8 cellular contexts compared by ENCODE assay signal in genomic region chr5:67493676-67494075, GRCh38.
DNase-seq lines count a peak whose midpoint lies in the region; ATAC-seq and TF ChIP-seq lines count a peak whose summit lies in the region.

No MANE protein-coding gene starts in this region.

- peaks cover 8% of the 10 kb centered on the region for H3K9me3 Mint-ChIP-seq in type B pancreatic cell

- H3K4me3 Mint-ChIP-seq in type B pancreatic cell, result no peak overlapping the region

- no peak for ATAC-seq in GM21367 (IDR thresholded peaks at IDR 0.05; ENCODE audit: unreplicated experiment)

- peak; percentile 23 for TF ChIP-seq CTCF in type B pancreatic cell (conservative IDR thresholded peaks at IDR 0.05)

- H3K4me1 Mint-ChIP-seq in type B pancreatic cell (ENCODE audit: unreplicated experiment), result peaks cover 21% of the 10 kb centered on the region

- no peak overlapping the region for H3K27ac Mint-ChIP-seq in type B pancreatic cell

- no peaks in the 10 kb centered on the region for H3K36me3 Mint-ChIP-seq in type B pancreatic cell

- no peaks in the 10 kb centered on the region for H3K27me3 Mint-ChIP-seq in type B pancreatic cell

- DNase-seq in DMS153 (lab: John Stamatoyannopoulos, UW) (peak; percentile 53), NCI-H1436 (lab: John Stamatoyannopoulos, UW) (peak; percentile 22), astrocyte of the hippocampus (ENCODE audit: low read depth, low spot score) (peak; percentile 11), iPS-NIHi7 (ENCODE audit: extremely low spot score) (peak; percentile 76), type B pancreatic cell (ENCODE audit: extremely low spot score, unreplicated experiment) (no peak), OCI-M2 (lab: John Stamatoyannopoulos, UW; ENCODE audit: unreplicated experiment) (no peak)
- no peak for DNase-seq in activated CD8-positive, alpha-beta memory T cell treated with anti-CD3 and anti-CD28 coated beads for 24 hours

Comparison
In these comparisons a context has a peak if more than half of its experiments do, and no peak if none do; other contexts are left out.
1. DNase-seq: peak in DMS153 (single experiment), NCI-H1436 (single experiment), astrocyte of the hippocampus (single experiment) and iPS-NIHi7 (single experiment); none in type B pancreatic cell (single experiment), OCI-M2 (single experiment) and activated CD8-positive, alpha-beta memory T cell treated with anti-CD3 and anti-CD28 coated beads for 24 hours (single experiment).